ENCODE assay signal across 1 cellular context in the genomic region with DNA sequence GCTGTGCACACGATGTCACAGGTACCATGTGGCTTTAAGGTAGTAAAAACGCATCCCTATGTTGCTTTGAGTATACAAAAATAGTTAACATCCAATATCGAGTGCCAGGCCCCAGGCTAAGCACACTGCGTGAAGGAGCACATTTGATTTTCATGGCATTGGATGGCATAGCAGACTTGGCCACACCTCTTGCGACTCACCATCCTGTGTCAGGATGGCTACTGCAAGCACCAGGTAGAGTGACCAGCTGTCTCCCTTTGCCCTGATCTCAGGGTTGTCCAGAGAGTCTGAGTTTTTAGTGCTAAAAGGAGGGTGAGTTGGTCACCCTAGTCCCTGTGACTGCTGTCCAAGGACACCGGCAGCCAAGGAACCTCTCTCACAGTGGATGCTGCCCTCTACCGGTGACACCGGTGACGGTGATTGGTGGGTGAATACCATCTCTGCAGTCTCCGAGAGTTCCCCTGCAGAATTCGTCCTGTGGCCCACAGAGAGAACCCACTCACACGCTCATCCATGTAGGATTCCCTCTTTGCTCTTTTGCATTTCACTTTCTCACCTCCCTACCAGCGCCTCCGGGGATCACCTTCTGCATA.
TF ChIP-seq lines count a peak whose summit lies in the region.

No MANE protein-coding gene starts in this region.

TF ChIP-seq in H1, 55 proteins besides CTCF, POLR2A, EP300 and RAD21 (continued from another document):
- TF ChIP-seq GABPA (IDR thresholded peaks at IDR 0.05; ENCODE audit: borderline replicate concordance, insufficient read depth, low read length) (no peak), CTBP2 (IDR thresholded peaks at IDR 0.05; ENCODE audit: borderline replicate concordance, insufficient read depth, insufficient read length, low read length) (no peak), JUND (IDR thresholded peaks at IDR 0.05; ENCODE audit: low read length) (no peak), YY1 (IDR thresholded peaks at IDR 0.05; ENCODE audit: low read depth, low read length) (no peak), TBP (IDR thresholded peaks at IDR 0.05; ENCODE audit: low read depth, low read length) (no peak)
- TF ChIP-seq, protein P1, sequence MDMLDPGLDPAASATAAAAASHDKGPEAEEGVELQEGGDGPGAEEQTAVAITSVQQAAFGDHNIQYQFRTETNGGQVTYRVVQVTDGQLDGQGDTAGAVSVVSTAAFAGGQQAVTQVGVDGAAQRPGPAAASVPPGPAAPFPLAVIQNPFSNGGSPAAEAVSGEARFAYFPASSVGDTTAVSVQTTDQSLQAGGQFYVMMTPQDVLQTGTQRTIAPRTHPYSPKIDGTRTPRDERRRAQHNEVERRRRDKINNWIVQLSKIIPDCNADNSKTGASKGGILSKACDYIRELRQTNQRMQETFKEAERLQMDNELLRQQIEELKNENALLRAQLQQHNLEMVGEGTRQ (IDR thresholded peaks at IDR 0.05; ENCODE audit: low read length), result no peak
